Comparison of ENCODE assay signal across 13 cellular contexts in genomic region chr4:48489683-48490011, GRCh38. TPM values are rescaled to one million over a fixed set of nuclear protein-coding genes. Genes with fewer than 3 reads are reported as not detected.
DNase-seq lines count a peak whose midpoint lies in the region; ATAC-seq, FAIRE-seq and TF ChIP-seq lines count a peak whose summit lies in the region.
"Had no signal": no experiment of that assay in that cellular context is flagged by ENCODE, and none has a peak within 500 bp of the region (broad histone marks: within the 10 kb centered on the region; RNA-seq: fewer than 3 reads in every experiment).

No MANE protein-coding gene starts in this region.

- H3K27ac ChIP-seq in K562 (ENCODE audit: extremely low read depth, low read depth, low read length), result no peak overlapping the region
- no peak overlapping the region for H3K27ac ChIP-seq in tibial nerve
- H3K27ac ChIP-seq: KMS-11 had no signal

- TF ChIP-seq CTCF in K562 (IDR thresholded peaks at IDR 0.05 in 2 of 3, conservative IDR thresholded peaks at IDR 0.05 in 1 of 3; ENCODE audit: insufficient read depth in 2 of 3, low read depth in 1 of 3, low read length in 3 of 3), result no peak
- TF ChIP-seq CTCF in mesothelial cell of epicardium (IDR thresholded peaks at IDR 0.05; ENCODE audit: unreplicated experiment), result no peak
- no peak for TF ChIP-seq CTCF in tibial nerve (IDR thresholded peaks at IDR 0.05)

- no peaks in the 10 kb centered on the region for H3K36me3 Mint-ChIP-seq in activated naive CD4-positive, alpha-beta T cell treated with anti-CD3 and anti-CD28 coated beads, Interleukin-2, amount 50 U/mL, for 24 hours
- H3K36me3 Mint-ChIP-seq in mesothelial cell of epicardium, result peaks cover 10% of the 10 kb centered on the region

- in situ Hi-C loops in K562 (cut with MboI), result no loop called here

- TF ChIP-seq EP300 in K562 (IDR thresholded peaks at IDR 0.05; ENCODE audit: low read length) (no peak), tibial nerve (IDR thresholded peaks at IDR 0.05) (no peak)

- WGBS in K562 (ENCODE audit: insufficient coverage, low coverage, missing lambda C conversion rate), result 90% methylated on average over 12 of the region's 14 CpGs
- 29 to 37% methylated on average over 7 to 14 of the region's 14 CpGs for WGBS in tibial nerve, 2 donors

- no peak for TF ChIP-seq POLR2A in K562 (conservative IDR thresholded peaks at IDR 0.05)
- no peak for TF ChIP-seq POLR2A in tibial nerve (IDR thresholded peaks at IDR 0.05)

- ATAC-seq in K562, result no peak
- no peak for ATAC-seq in HG03159 (IDR thresholded peaks at IDR 0.05; ENCODE audit: unreplicated experiment)

- intact Hi-C loops in K562 (cut with micrococcal nuclease), result loop anchor here (10.0 kb wide), 1 partner anchor 365 kb away; no protein-coding TSS in a partner anchor

- H3K4me3 Mint-ChIP-seq in activated naive CD4-positive, alpha-beta T cell treated with anti-CD3 and anti-CD28 coated beads, Interleukin-2, amount 50 U/mL, for 24 hours, result peak overlapping the region; percentile 59
- H3K4me3 Mint-ChIP-seq in mesothelial cell of epicardium, result peak overlapping the region; percentile 63
- H3K4me3 Mint-ChIP-seq: activated T-cell treated with anti-CD3 and anti-CD28 coated beads, Interleukin-2, amount 50 U/mL, for 4 hours had no signal

- H3K4me1 ChIP-seq in K562 (replicated peaks in 1 of 2; ENCODE audit: control insufficient read depth in 2 of 2, insufficient read depth in 2 of 2, low read length in 2 of 2) (peaks cover 4% of the 10 kb centered on the region in 2 experiments; a peak in 3 of 5 replicates), tibial nerve (peaks cover 0 to 20% (median 3%) of the 10 kb centered on the region in 4 donors)

- no peak overlapping the region for H3K9ac ChIP-seq in K562 (ENCODE audit: insufficient read depth in 1 of 2, low read depth in 2 of 2, low read length in 2 of 2)
- H3K9ac ChIP-seq: KMS-11 had no signal

- peaks cover 4% of the 10 kb centered on the region for H3K4me1 Mint-ChIP-seq in activated naive CD4-positive, alpha-beta T cell treated with anti-CD3 and anti-CD28 coated beads, Interleukin-2, amount 50 U/mL, for 24 hours
- H3K4me1 Mint-ChIP-seq in mesothelial cell of epicardium, result peaks cover 31% of the 10 kb centered on the region

- H3K36me3 ChIP-seq in K562 (ENCODE audit: control insufficient read depth, insufficient read depth, low read length), result peaks cover 72% of the 10 kb centered on the region; the same call in 2 of the 3 replicates
- no peaks in the 10 kb centered on the region for H3K36me3 ChIP-seq in tibial nerve

- H3K4me2 ChIP-seq in K562 (ENCODE audit: insufficient read depth, low read length), result no peak overlapping the region
- H3K4me2 ChIP-seq: KMS-11 had no signal

- H3K4me3 ChIP-seq in K562 (no peak overlapping the region), tibial nerve (peak overlapping the region in 3 of 4 donors; percentile 10 to 44 (median 28))

- H3K27ac Mint-ChIP-seq in activated naive CD4-positive, alpha-beta T cell treated with anti-CD3 and anti-CD28 coated beads, Interleukin-2, amount 50 U/mL, for 24 hours, result no peak overlapping the region
- H3K27ac Mint-ChIP-seq in mesothelial cell of epicardium, result no peak overlapping the region
- H3K27ac Mint-ChIP-seq: dendritic cell treated with granulocyte-macrophage colony-stimulating factor and Interleukin-4, amounts not matched to agents 40 ng/mL and 50 ng/mL, for 4 days; T-helper 2 cell treated with Interferon-gamma antibody and Interleukin-4, amounts not matched to agents 5 μg/mL and 100 μg/mL, for 36 hours had no signal

- peaks cover 36% of the 10 kb centered on the region for H3K27me3 Mint-ChIP-seq in activated naive CD4-positive, alpha-beta T cell treated with anti-CD3 and anti-CD28 coated beads, Interleukin-2, amount 50 U/mL, for 24 hours
- peaks cover 51% of the 10 kb centered on the region for H3K27me3 Mint-ChIP-seq in mesothelial cell of epicardium (ENCODE audit: low read depth)

- no peaks in the 10 kb centered on the region for H3K9me3 Mint-ChIP-seq in activated naive CD4-positive, alpha-beta T cell treated with anti-CD3 and anti-CD28 coated beads, Interleukin-2, amount 50 U/mL, for 24 hours
- H3K9me3 Mint-ChIP-seq in mesothelial cell of epicardium, result no peaks in the 10 kb centered on the region
- H3K9me3 Mint-ChIP-seq: activated T-cell treated with anti-CD3 and anti-CD28 coated beads, Interleukin-2, amount 50 U/mL, for 4 hours; dendritic cell treated with granulocyte-macrophage colony-stimulating factor and Interleukin-4, amounts not matched to agents 40 ng/mL and 50 ng/mL, for 4 days; T-helper 2 cell treated with Interferon-gamma antibody and Interleukin-4, amounts not matched to agents 5 μg/mL and 100 μg/mL, for 36 hours had no signal

- POLR2A ChIA-PET in K562 (lab: Yijun Ruan, JAX), result no interaction called here

- no peak overlapping the region for H2AFZ ChIP-seq in K562 (ENCODE audit: low read depth, low read length)

- H4K20me1 ChIP-seq in K562 (replicated peaks; ENCODE audit: control insufficient read depth, insufficient read depth, low read length), result no peaks in the 10 kb centered on the region

- peaks cover 32% of the 10 kb centered on the region for H3K79me2 ChIP-seq in K562 (ENCODE audit: control insufficient read depth, insufficient read depth, low read length)

- H3K9me1 ChIP-seq in K562 (ENCODE audit: control insufficient read depth, insufficient read depth, low read length), result no peaks in the 10 kb centered on the region

- BruUV-seq in K562 (replicated peaks; lab: Mats Ljungman, UMichigan), result no TSS peak

- H3K27me3 ChIP-seq in K562 (ENCODE audit: control insufficient read depth in 2 of 2, insufficient read depth in 2 of 2, low read length in 2 of 2) (no peaks in the 10 kb centered on the region), tibial nerve (peaks cover 0 to 73% of the 10 kb centered on the region in 2 donors)

- CTCF ChIA-PET in K562 (lab: Yijun Ruan, JAX; ENCODE audit: low intra/inter-chr PET ratio), result no interaction called here

- DNase-seq in activated naive CD4-positive, alpha-beta T cell treated with Interleukin-2 at 50 U/mL for 16 hours, result no peak
- DNase-seq in K562 (ENCODE audit: extremely low read depth in 1 of 4, low spot score in 3 of 4) (no peak), mesothelial cell of epicardium (ENCODE audit: low spot score in 2 of 2, unreplicated experiment in 2 of 2) (no peak), tibial nerve (ENCODE audit: low spot score in 2 of 2) (no peak), NCI-H524 (lab: John Stamatoyannopoulos, UW) (no peak)
- no peak for DNase-seq in stimulated activated CD8-positive, alpha-beta memory T cell treated with anti-CD3 and anti-CD28 coated beads, Interleukin-4, amount 100 ng/mL, for 48 hours
- DNase-seq: activated T-cell treated with anti-CD3 and anti-CD28 coated beads, Interleukin-2, amount 50 U/mL, for 4 hours; NCI-H748 treated with DMSO at 0.1 percent for 48 hours had no signal

- no peak for TF ChIP-seq RAD21 in K562 (CRISPR knock-in tag; conservative IDR thresholded peaks at IDR 0.05 in 1 of 2, IDR thresholded peaks at IDR 0.05 in 1 of 2)

- peaks cover 6% of the 10 kb centered on the region; the same call in 1 of the 2 replicates for H3K9me3 ChIP-seq in K562 (replicated peaks; ENCODE audit: control insufficient read depth, insufficient read depth, low read depth, low read length)
- H3K9me3 ChIP-seq in tibial nerve, result no peaks in the 10 kb centered on the region

- FAIRE-seq in K562 (lab: Jason Lieb, UNC), result no peak

TF ChIP-seq in K562, 482 proteins besides CTCF, POLR2A, EP300 and RAD21 (continues in another document):
- 0 out of 2 replicates have a peak, but pooled peaks have one; percentile 0 for TF ChIP-seq POLR2G (IDR thresholded peaks at IDR 0.05; ENCODE audit: low read depth, low read length)

RNA-seq across cellular contexts. Expression of gene ZAR1, which starts 0.4 kb away (rescaled TPM):
- 2.3 and 3.1 TPM in 2 replicates for total RNA-seq in K562 (2011; cell fraction: chromatin; rRNA removed; ENCODE audit: low replicate concordance)
- total RNA-seq in K562 (2011; cell fraction: nucleolus; rRNA removed), result 2.2 and 3.6 TPM in 2 replicates
- total RNA-seq in K562 (2011; cell fraction: nucleoplasm; rRNA removed), result 0.88 and 0.99 TPM in 2 replicates
- total RNA-seq in K562 (2014; rRNA removed), result 0.59 and 1.1 TPM in 2 replicates
- 0.19 and 0.33 TPM in 2 replicates for total RNA-seq in K562 (2014; rRNA removed; fragmentation: Illumina TruSeq; extraction: Trizol)
- 0.11 and 0.29 TPM in 2 replicates for total RNA-seq in K562 (2015; rRNA removed; fragmentation: Illumina TruSeq; extraction: Trizol)
- 0.84 and 0.94 TPM in 2 replicates for total RNA-seq in K562 (2021)
- polyA plus RNA-seq in K562 (2011; rRNA removed), result 0.28 and 0.50 TPM in 2 replicates
- polyA plus RNA-seq in K562 (2011; cell fraction: cytosol; rRNA removed), result 0.12 TPM in 2 replicates
- polyA plus RNA-seq in K562 (2011; cell fraction: nucleus; rRNA removed), result 1.6 and 1.7 TPM in 2 replicates
- polyA plus RNA-seq in K562 (2012), result 0.34 and 0.53 TPM in 2 replicates
- 0.07 and 0.10 TPM in 2 replicates for polyA plus RNA-seq in K562 (2014; fragmentation: Illumina TruSeq; extraction: Trizol)
- polyA plus RNA-seq in K562 (2014; fragmentation: Nextera tagmentation; extraction: Ambion mirVana), result under 1 TPM in 1 of 2 experiments, not detected in 1; 0.07 TPM
- 0.12 and 0.57 TPM in 2 replicates for polyA plus RNA-seq in K562 (2014; rRNA removed)
- 0.24 and 0.91 TPM in 2 replicates for polyA minus RNA-seq in K562 (2011; rRNA and poly(A)+ RNA removed)
- polyA minus RNA-seq in K562 (2011; cell fraction: cytosol; rRNA and poly(A)+ RNA removed), result not detected in 2 replicates
- 4.2 and 4.4 TPM in 2 replicates for polyA minus RNA-seq in K562 (2011; cell fraction: nucleus; rRNA and poly(A)+ RNA removed)
- total RNA-seq in mesothelial cell of epicardium, result 2.3 to 3.1 TPM (median 3.1 TPM) in 3 replicates
- 1 to 10 TPM in 1 of 4 donors, not detected in 3; 1.3 TPM for total RNA-seq in tibial nerve
- total RNA-seq: activated T-cell treated with anti-CD3 and anti-CD28 coated beads, Interleukin-2, amount 50 U/mL, for 4 hours had no signal

RNA-seq across cellular contexts. Expression of gene SLC10A4, which starts 6.5 kb away (rescaled TPM):
- 14.4 and 15.7 TPM in 2 replicates for total RNA-seq in K562 (2011; cell fraction: chromatin; rRNA removed; ENCODE audit: low replicate concordance)
- 22.1 and 26.0 TPM in 2 replicates for total RNA-seq in K562 (2011; cell fraction: nucleolus; rRNA removed)
- total RNA-seq in K562 (2011; cell fraction: nucleoplasm; rRNA removed), result 18.6 and 19.8 TPM in 2 replicates
- total RNA-seq in K562 (2014; rRNA removed) (12.3 and 15.1 TPM in 2 replicates), K562 (2014; rRNA removed; fragmentation: Illumina TruSeq; extraction: Trizol) (8.6 and 9.3 TPM in 2 replicates), K562 (2015; rRNA removed; fragmentation: Illumina TruSeq; extraction: Trizol) (11.5 and 11.6 TPM in 2 replicates), K562 (2021) (16.9 and 18.0 TPM in 2 replicates), mesothelial cell of epicardium (9.9 to 11.2 TPM (median 10.1 TPM) in 3 replicates), tibial nerve (under 1 TPM in 1 of 4 donors, not detected in 3; 0.90 TPM)
- polyA plus RNA-seq in K562 (2011; rRNA removed) (8.7 and 11.4 TPM in 2 replicates), K562 (2014; fragmentation: Illumina TruSeq; extraction: Trizol) (7.8 and 8.3 TPM in 2 replicates), K562 (2014; fragmentation: Nextera tagmentation; extraction: Ambion mirVana) (1 to 10 TPM; 2.5 to 3.1 TPM), K562 (2014; rRNA removed) (8.8 and 10.7 TPM in 2 replicates)
- polyA plus RNA-seq in K562 (2011; cell fraction: cytosol; rRNA removed), result 18.8 and 32.4 TPM in 2 replicates
- polyA plus RNA-seq in K562 (2011; cell fraction: nucleus; rRNA removed), result 14.8 and 16.1 TPM in 2 replicates
- polyA plus RNA-seq in K562 (2012), result 7.7 and 13.1 TPM in 2 replicates
- polyA minus RNA-seq in K562 (2011; rRNA and poly(A)+ RNA removed), result 14.3 and 14.4 TPM in 2 replicates
- 5.8 and 11.5 TPM in 2 replicates for polyA minus RNA-seq in K562 (2011; cell fraction: cytosol; rRNA and poly(A)+ RNA removed)
- 15.1 and 21.2 TPM in 2 replicates for polyA minus RNA-seq in K562 (2011; cell fraction: nucleus; rRNA and poly(A)+ RNA removed)
- total RNA-seq: activated T-cell treated with anti-CD3 and anti-CD28 coated beads, Interleukin-2, amount 50 U/mL, for 4 hours had no signal
